Comparison of ENCODE assay signal across 13 cellular contexts in genomic region chr4:109359040-109359646, GRCh38. TPM values are rescaled to one million over a fixed set of nuclear protein-coding genes. Genes with fewer than 3 reads are reported as not detected.
DNase-seq lines count a peak whose midpoint lies in the region; ATAC-seq and TF ChIP-seq lines count a peak whose summit lies in the region.
"Had no signal": no experiment of that assay in that cellular context is flagged by ENCODE, and none has a peak within 500 bp of the region (broad histone marks: within the 10 kb centered on the region; RNA-seq: fewer than 3 reads in every experiment).

No MANE protein-coding gene starts in this region.

- POLR2A ChIA-PET in CD8-positive, alpha-beta T cell (lab: Charles Lee) = no interaction called here
- POLR2A ChIA-PET in WTC11 (lab: Charles Lee) = no interaction called here

- in situ Hi-C loops in brain microvascular endothelial cell (cut with HindIII; ENCODE audit: low pct_ligation_motif_present, low sequenced_read_pairs) = no loop called here

- H3K9me3 ChIP-seq in CD8-positive, alpha-beta T cell (ENCODE audit: low read length) = no peaks in the 10 kb centered on the region

- H3K9me3 Mint-ChIP-seq in CD8-positive, alpha-beta T cell = no peaks in the 10 kb centered on the region
- H3K9me3 Mint-ChIP-seq in HFFc6 = no peaks in the 10 kb centered on the region
- no peaks in the 10 kb centered on the region for H3K9me3 Mint-ChIP-seq in WTC11
- H3K9me3 Mint-ChIP-seq: type B pancreatic cell had no signal

- ATAC-seq in CD8-positive, alpha-beta T cell = peak; percentile 48
- ATAC-seq in GM19438 (IDR thresholded peaks at IDR 0.05; ENCODE audit: low read depth, unreplicated experiment) = peak; percentile 82
- peak; percentile 52 for ATAC-seq in HG03442 (IDR thresholded peaks at IDR 0.05; ENCODE audit: unreplicated experiment)
- ATAC-seq in WTC11 = no peak

- DNase-seq in CD8-positive, alpha-beta T cell = no peak
- peak; percentile 24 for DNase-seq in amniotic epithelial cell (ENCODE audit: low read depth)
- DNase-seq in HFFc6 = no peak
- DNase-seq in stimulated activated naive CD4-positive, alpha-beta T cell treated with Interleukin-2 at 50 U/mL for 16 hours (lab: John Stamatoyannopoulos, UW) = no peak
- DNase-seq in WTC11 (ENCODE audit: low spot score) = no peak
- DNase-seq in brain microvascular endothelial cell = no peak
- DNase-seq: C1 segment of cervical spinal cord; NCI-H2029 treated with DMSO at 0.1 percent for 48 hours; SHP77; stimulated activated CD4-positive, alpha-beta T cell treated with anti-CD3 and anti-CD28 coated beads, Interleukin-4, amount 100 ng/mL, for 4 hours had no signal

- no peak overlapping the region for H3K4me3 ChIP-seq in CD8-positive, alpha-beta T cell (ENCODE audit: low read depth, low read length)
- H3K4me3 ChIP-seq in brain microvascular endothelial cell (ENCODE audit: low read depth, low read length) = no peak overlapping the region

- H3K27ac ChIP-seq in CD8-positive, alpha-beta T cell (ENCODE audit: low read depth, low read length) = no peak overlapping the region
- H3K27ac ChIP-seq in brain microvascular endothelial cell = no peak overlapping the region

- CTCF ChIA-PET in CD8-positive, alpha-beta T cell (lab: Charles Lee) = no interaction called here
- CTCF ChIA-PET in WTC11 (lab: Charles Lee) = no interaction called here

- peaks cover 24% of the 10 kb centered on the region for H3K4me1 ChIP-seq in CD8-positive, alpha-beta T cell (ENCODE audit: insufficient read depth, low read length)

- H3K27me3 ChIP-seq in CD8-positive, alpha-beta T cell (ENCODE audit: insufficient read depth, low read length) = peaks cover 11% of the 10 kb centered on the region
- no peaks in the 10 kb centered on the region for H3K27me3 ChIP-seq in brain microvascular endothelial cell (replicated peaks)

- no peaks in the 10 kb centered on the region for H3K36me3 Mint-ChIP-seq in CD8-positive, alpha-beta T cell
- H3K36me3 Mint-ChIP-seq in HFFc6 (ENCODE audit: low read depth) (no peaks in the 10 kb centered on the region), WTC11 (no peaks in the 10 kb centered on the region)
- H3K36me3 Mint-ChIP-seq: type B pancreatic cell had no signal

- H3K27me3 Mint-ChIP-seq in CD8-positive, alpha-beta T cell (ENCODE audit: low read depth) = peaks cover 42% of the 10 kb centered on the region
- peaks cover 8% of the 10 kb centered on the region for H3K27me3 Mint-ChIP-seq in HFFc6 (ENCODE audit: insufficient read depth)
- no peaks in the 10 kb centered on the region for H3K27me3 Mint-ChIP-seq in WTC11 (ENCODE audit: low read depth)
- H3K27me3 Mint-ChIP-seq: type B pancreatic cell had no signal

- H3K27ac Mint-ChIP-seq in CD8-positive, alpha-beta T cell = peak overlapping the region; percentile 43
- H3K27ac Mint-ChIP-seq in HFFc6 (no peak overlapping the region), WTC11 (no peak overlapping the region)
- H3K27ac Mint-ChIP-seq: type B pancreatic cell had no signal

- TF ChIP-seq CTCF in CD8-positive, alpha-beta T cell (IDR thresholded peaks at IDR 0.05) = no peak
- TF ChIP-seq CTCF in HFFc6 (IDR thresholded peaks at IDR 0.05) (no peak), WTC11 (IDR thresholded peaks at IDR 0.05) (no peak), brain microvascular endothelial cell (IDR thresholded peaks at IDR 0.05; ENCODE audit: low read depth, low read length, missing control alignments) (no peak)

- H3K4me1 Mint-ChIP-seq in CD8-positive, alpha-beta T cell (ENCODE audit: low read depth) = peaks cover 36% of the 10 kb centered on the region
- no peaks in the 10 kb centered on the region for H3K4me1 Mint-ChIP-seq in HFFc6 (ENCODE audit: low read depth)
- H3K4me1 Mint-ChIP-seq in WTC11 = 0 out of 2 replicates have a peak, but pooled peaks cover 8% of the 10 kb centered on the region

- intact Hi-C loops in CD8-positive, alpha-beta T cell (cut with DNase I, micrococcal nuclease) = no loop called here

- H3K4me3 Mint-ChIP-seq in CD8-positive, alpha-beta T cell = peak overlapping the region; percentile 40
- H3K4me3 Mint-ChIP-seq in HFFc6 (no peak overlapping the region), WTC11 (no peak overlapping the region)
- H3K4me3 Mint-ChIP-seq: type B pancreatic cell had no signal

- H3K36me3 ChIP-seq in CD8-positive, alpha-beta T cell (ENCODE audit: insufficient read depth, low read length) = no peaks in the 10 kb centered on the region
- no peaks in the 10 kb centered on the region for H3K36me3 ChIP-seq in brain microvascular endothelial cell (replicated peaks)

TF ChIP-seq in WTC11, 78 proteins besides CTCF, POLR2A, EP300 and RAD21:
- TF ChIP-seq, protein P1, sequence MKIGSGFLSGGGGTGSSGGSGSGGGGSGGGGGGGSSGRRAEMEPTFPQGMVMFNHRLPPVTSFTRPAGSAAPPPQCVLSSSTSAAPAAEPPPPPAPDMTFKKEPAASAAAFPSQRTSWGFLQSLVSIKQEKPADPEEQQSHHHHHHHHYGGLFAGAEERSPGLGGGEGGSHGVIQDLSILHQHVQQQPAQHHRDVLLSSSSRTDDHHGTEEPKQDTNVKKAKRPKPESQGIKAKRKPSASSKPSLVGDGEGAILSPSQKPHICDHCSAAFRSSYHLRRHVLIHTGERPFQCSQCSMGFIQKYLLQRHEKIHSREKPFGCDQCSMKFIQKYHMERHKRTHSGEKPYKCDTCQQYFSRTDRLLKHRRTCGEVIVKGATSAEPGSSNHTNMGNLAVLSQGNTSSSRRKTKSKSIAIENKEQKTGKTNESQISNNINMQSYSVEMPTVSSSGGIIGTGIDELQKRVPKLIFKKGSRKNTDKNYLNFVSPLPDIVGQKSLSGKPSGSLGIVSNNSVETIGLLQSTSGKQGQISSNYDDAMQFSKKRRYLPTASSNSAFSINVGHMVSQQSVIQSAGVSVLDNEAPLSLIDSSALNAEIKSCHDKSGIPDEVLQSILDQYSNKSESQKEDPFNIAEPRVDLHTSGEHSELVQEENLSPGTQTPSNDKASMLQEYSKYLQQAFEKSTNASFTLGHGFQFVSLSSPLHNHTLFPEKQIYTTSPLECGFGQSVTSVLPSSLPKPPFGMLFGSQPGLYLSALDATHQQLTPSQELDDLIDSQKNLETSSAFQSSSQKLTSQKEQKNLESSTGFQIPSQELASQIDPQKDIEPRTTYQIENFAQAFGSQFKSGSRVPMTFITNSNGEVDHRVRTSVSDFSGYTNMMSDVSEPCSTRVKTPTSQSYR (CRISPR knock-in tag; IDR thresholded peaks at IDR 0.05) = no peak
- no peak for TF ChIP-seq MXD4 (CRISPR knock-in tag; IDR thresholded peaks at IDR 0.05; ENCODE audit: borderline replicate concordance)
- no peak for TF ChIP-seq ZNF232 (CRISPR knock-in tag; IDR thresholded peaks at IDR 0.05)
- no peak for TF ChIP-seq GRHL2 (CRISPR knock-in tag; IDR thresholded peaks at IDR 0.05; ENCODE audit: insufficient replicate concordance, severe bottlenecking)
- no peak for TF ChIP-seq ZSCAN18 (CRISPR knock-in tag; IDR thresholded peaks at IDR 0.05)
TF ChIP-seq in WTC11: peak in this region for 0.

RNA-seq across cellular contexts. Expression of gene COL25A1, which starts 56.7 kb away (rescaled TPM):
- total RNA-seq in CD8-positive, alpha-beta T cell = under 1 TPM in 1 of 2 experiments, not detected in 1; 0.71 TPM
- not detected for total RNA-seq in HFFc6 (2021; fragmentation: NEBNext Ultra II Directional; extraction: Animal tissue kit (Norgen Biotek cat#: 25700))
- total RNA-seq in WTC11 (2021) = 6.6 to 9.3 TPM (median 8.0 TPM) in 3 replicates
